ENCODE assay signal across 9 cellular contexts in genomic region chr22:29798801-29799200, GRCh38. TPM values are rescaled to one million over a fixed set of nuclear protein-coding genes. Genes with fewer than 3 reads are reported as not detected.
DNase-seq lines count a peak whose midpoint lies in the region; ATAC-seq and TF ChIP-seq lines count a peak whose summit lies in the region.
"Had no signal": no experiment of that assay in that cellular context is flagged by ENCODE, and none has a peak within 500 bp of the region (broad histone marks: within the 10 kb centered on the region; RNA-seq: fewer than 3 reads in every experiment).

No MANE protein-coding gene starts in this region.

- intact Hi-C loops in left ventricle myocardium superior (cut with micrococcal nuclease): no loop called here

- TF ChIP-seq CTCF in DND-41 (IDR thresholded peaks at IDR 0.05; ENCODE audit: borderline replicate concordance, extremely low read depth, low read length, poor library complexity, severe bottlenecking) (no peak), smooth muscle cell (IDR thresholded peaks at IDR 0.05; ENCODE audit: borderline replicate concordance, insufficient read depth, poor library complexity, severe bottlenecking) (no peak), neural progenitor cell (IDR thresholded peaks at IDR 0.05) (no peak)

- H3F3A ChIP-seq in smooth muscle cell (ENCODE audit: low read depth) (peaks cover 12% of the 10 kb centered on the region), neural progenitor cell (ENCODE audit: low read depth) (peaks cover 5% of the 10 kb centered on the region)

- DNase-seq in DND-41 (no peak), left ventricle myocardium superior (peak; percentile 53), smooth muscle cell (lab: John Stamatoyannopoulos, UW; ENCODE audit: unreplicated experiment) (no peak), islet precursor cell (no peak), epidermal melanocyte (ENCODE audit: insufficient read length, low spot score) (no peak), neural progenitor cell (ENCODE audit: low spot score) (no peak)
- DNase-seq in activated naive CD8-positive, alpha-beta T cell treated with anti-CD3 and anti-CD28 coated beads for 36 hours: no peak

- H3K9me3 ChIP-seq in DND-41 (ENCODE audit: insufficient read depth, low read length, severe bottlenecking) (no peaks in the 10 kb centered on the region), smooth muscle cell (replicated peaks; ENCODE audit: low read depth) (no peaks in the 10 kb centered on the region), neural progenitor cell (ENCODE audit: low read depth) (no peaks in the 10 kb centered on the region)

- H3K4me1 Mint-ChIP-seq in activated naive CD8-positive, alpha-beta T cell treated with anti-CD3 and anti-CD28 coated beads for 36 hours: peaks cover 6% of the 10 kb centered on the region
- H3K4me1 Mint-ChIP-seq in neural progenitor cell: peaks cover 2% of the 10 kb centered on the region

- no peaks in the 10 kb centered on the region for H3K9me3 Mint-ChIP-seq in activated naive CD8-positive, alpha-beta T cell treated with anti-CD3 and anti-CD28 coated beads for 36 hours
- no peaks in the 10 kb centered on the region for H3K9me3 Mint-ChIP-seq in neural progenitor cell
- H3K9me3 Mint-ChIP-seq: mesothelial cell of epicardium had no signal

- WGBS in smooth muscle cell (ENCODE audit: low lambda C conversion rate): 92% methylated on average over 2 of the region's 2 CpGs

- H3K79me2 ChIP-seq in DND-41 (ENCODE audit: insufficient read depth, low read length) (no peaks in the 10 kb centered on the region), smooth muscle cell (ENCODE audit: low read depth) (no peaks in the 10 kb centered on the region), neural progenitor cell (ENCODE audit: low read depth) (no peaks in the 10 kb centered on the region)

- H3K27ac Mint-ChIP-seq in activated naive CD8-positive, alpha-beta T cell treated with anti-CD3 and anti-CD28 coated beads for 36 hours: peak overlapping the region; percentile 60
- H3K27ac Mint-ChIP-seq in neural progenitor cell: no peak overlapping the region
- H3K27ac Mint-ChIP-seq: mesothelial cell of epicardium had no signal

- peaks cover 6% of the 10 kb centered on the region for H3K36me3 Mint-ChIP-seq in activated naive CD8-positive, alpha-beta T cell treated with anti-CD3 and anti-CD28 coated beads for 36 hours
- H3K36me3 Mint-ChIP-seq in neural progenitor cell: peaks cover 12% of the 10 kb centered on the region

- H3K4me3 ChIP-seq in DND-41 (ENCODE audit: low read depth in 1 of 2, low read length in 2 of 2) (no peak overlapping the region), smooth muscle cell (no peak overlapping the region), neural progenitor cell (no peak overlapping the region)

- no peak overlapping the region for H3K4me3 Mint-ChIP-seq in activated naive CD8-positive, alpha-beta T cell treated with anti-CD3 and anti-CD28 coated beads for 36 hours
- no peak overlapping the region for H3K4me3 Mint-ChIP-seq in neural progenitor cell
- H3K4me3 Mint-ChIP-seq: mesothelial cell of epicardium had no signal

- H3K27me3 ChIP-seq in DND-41 (ENCODE audit: insufficient read depth, low read length, poor library complexity) (no peaks in the 10 kb centered on the region), smooth muscle cell (ENCODE audit: low read depth) (no peaks in the 10 kb centered on the region), neural progenitor cell (no peaks in the 10 kb centered on the region)

- ATAC-seq in DND-41 (ENCODE audit: insufficient read depth, low read depth): no peak
- peak; percentile 70 for ATAC-seq in left ventricle myocardium superior
- ATAC-seq in GM18502 (IDR thresholded peaks at IDR 0.05; ENCODE audit: poor library complexity, unreplicated experiment): no peak

- peaks cover 10% of the 10 kb centered on the region; the same call in 1 of the 2 replicates for H4K20me1 ChIP-seq in DND-41 (ENCODE audit: insufficient read depth, low read length)
- H4K20me1 ChIP-seq in smooth muscle cell (ENCODE audit: low read depth): no peaks in the 10 kb centered on the region
- H4K20me1 ChIP-seq in neural progenitor cell (ENCODE audit: low read depth): no peaks in the 10 kb centered on the region

- H3K4me2 ChIP-seq in DND-41 (ENCODE audit: insufficient read depth, low read length) (no peak overlapping the region), smooth muscle cell (peak overlapping the region; percentile 77), neural progenitor cell (no peak overlapping the region)

- H3K4me1 ChIP-seq in DND-41 (ENCODE audit: insufficient read depth, low read length) (peaks cover 15% of the 10 kb centered on the region), smooth muscle cell (ENCODE audit: low read depth) (peaks cover 8% of the 10 kb centered on the region), neural progenitor cell (peaks cover 6% of the 10 kb centered on the region)

- H3K27ac ChIP-seq in DND-41 (ENCODE audit: low read length) (peak overlapping the region; percentile 52), smooth muscle cell (ENCODE audit: low read depth) (peak overlapping the region; percentile 74), neural progenitor cell (no peak overlapping the region)

- H2AFZ ChIP-seq in DND-41 (ENCODE audit: low read depth, low read length) (no peak overlapping the region), smooth muscle cell (ENCODE audit: low read depth) (no peak overlapping the region), neural progenitor cell (replicated peaks) (no peak overlapping the region)

- no peak overlapping the region for H3K9ac ChIP-seq in DND-41 (ENCODE audit: low read depth, low read length)
- peak overlapping the region; percentile 59 for H3K9ac ChIP-seq in smooth muscle cell (ENCODE audit: low read depth)
- no peak overlapping the region for H3K9ac ChIP-seq in neural progenitor cell

- peaks cover 79% of the 10 kb centered on the region for H3K36me3 ChIP-seq in DND-41 (ENCODE audit: insufficient read depth, low read length)
- H3K36me3 ChIP-seq in smooth muscle cell (ENCODE audit: low read depth): no peaks in the 10 kb centered on the region
- H3K36me3 ChIP-seq in neural progenitor cell: no peaks in the 10 kb centered on the region

- no peaks in the 10 kb centered on the region for H3K27me3 Mint-ChIP-seq in activated naive CD8-positive, alpha-beta T cell treated with anti-CD3 and anti-CD28 coated beads for 36 hours
- peaks cover 3% of the 10 kb centered on the region for H3K27me3 Mint-ChIP-seq in neural progenitor cell (ENCODE audit: insufficient read depth, low read depth)

RNA-seq across cellular contexts. Expression of gene UQCR10, which starts 31.6 kb away (rescaled TPM):
- 100 to 1,000 TPM; 108 to 117 TPM for total RNA-seq in activated naive CD8-positive, alpha-beta T cell treated with anti-CD3 and anti-CD28 coated beads for 36 hours
- total RNA-seq in left ventricle myocardium superior (402 TPM), smooth muscle cell (72.3 and 102 TPM in 2 replicates), neural progenitor cell (ENCODE audit: low replicate concordance) (48.7 and 57.5 TPM in 2 replicates)
- 296 and 326 TPM in 2 replicates for polyA plus RNA-seq in smooth muscle cell

RNA-seq across cellular contexts. Expression of gene ZMAT5, which starts 32.0 kb away (rescaled TPM):
- 10 to 100 TPM; 17.1 to 17.5 TPM for total RNA-seq in activated naive CD8-positive, alpha-beta T cell treated with anti-CD3 and anti-CD28 coated beads for 36 hours
- 21.6 TPM for total RNA-seq in left ventricle myocardium superior
- total RNA-seq in smooth muscle cell: 22.7 and 26.0 TPM in 2 replicates
- 57.0 and 57.8 TPM in 2 replicates for polyA plus RNA-seq in smooth muscle cell
- total RNA-seq in neural progenitor cell (ENCODE audit: low replicate concordance): 20.8 and 26.7 TPM in 2 replicates

RNA-seq across cellular contexts. Expression of gene ASCC2, which starts 39.3 kb away (rescaled TPM):
- 10 to 100 TPM; 70.9 to 73.5 TPM for total RNA-seq in activated naive CD8-positive, alpha-beta T cell treated with anti-CD3 and anti-CD28 coated beads for 36 hours
- total RNA-seq in left ventricle myocardium superior (31.5 TPM), smooth muscle cell (27.8 and 32.1 TPM in 2 replicates), neural progenitor cell (ENCODE audit: low replicate concordance) (16.1 and 17.3 TPM in 2 replicates)
- 58.9 and 81.0 TPM in 2 replicates for polyA plus RNA-seq in smooth muscle cell
